1 cellular context compared by ENCODE assay signal in the genomic region with DNA sequence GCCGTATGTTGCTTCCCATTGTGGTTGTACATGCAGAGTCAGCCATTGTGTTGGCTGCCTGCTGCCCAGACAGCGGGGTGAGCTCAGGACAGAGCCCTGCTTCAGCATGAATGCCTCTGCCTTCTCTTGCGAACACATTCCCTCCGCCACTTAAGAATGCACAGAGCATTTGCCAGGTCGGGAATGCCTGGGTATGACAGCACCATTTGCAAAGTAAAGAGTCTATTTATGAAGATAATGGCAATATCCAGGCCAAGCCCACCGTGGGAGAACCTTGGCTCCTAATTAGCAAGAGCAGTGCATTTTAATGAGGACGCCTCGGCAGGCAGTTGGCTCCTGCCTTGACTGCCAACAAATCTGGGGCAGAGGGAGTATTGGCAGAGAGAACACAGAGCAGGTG.
TF ChIP-seq lines count a peak whose summit lies in the region.

No MANE protein-coding gene starts in this region.

TF ChIP-seq in HepG2, 621 proteins besides CTCF, POLR2A, EP300 and RAD21 (continued from another document):
- TF ChIP-seq ZSCAN20 (CRISPR knock-in tag; IDR thresholded peaks at IDR 0.05; ENCODE audit: borderline replicate concordance) = no peak
- TF ChIP-seq YEATS2 (CRISPR knock-in tag; IDR thresholded peaks at IDR 0.05; ENCODE audit: borderline replicate concordance) = no peak
